In the genomic region with DNA sequence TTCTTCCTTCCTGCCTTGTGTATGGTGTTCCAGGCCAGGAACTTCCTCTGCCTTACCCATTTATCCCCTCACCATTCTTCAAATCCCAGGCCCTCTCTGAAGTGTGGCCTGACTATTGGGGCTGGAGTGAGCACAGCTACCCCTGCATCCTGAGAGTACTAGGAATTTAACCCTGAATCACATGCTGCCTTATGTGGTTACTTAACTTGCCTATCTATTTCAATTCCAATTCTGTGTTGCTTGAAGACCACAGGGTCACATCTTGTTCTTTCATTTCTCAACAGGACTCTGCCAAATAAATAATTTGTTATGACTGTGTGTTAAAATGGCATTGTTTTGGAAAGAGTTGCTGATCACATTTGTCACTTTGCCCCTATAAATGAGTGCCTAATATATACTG, we compare ENCODE assay signal across 1 cellular context.
TF ChIP-seq lines count a peak whose summit lies in the region.

No MANE protein-coding gene starts in this region.

TF ChIP-seq in WTC11, 78 proteins besides CTCF, POLR2A, EP300 and RAD21 (continued from another document):
- TF ChIP-seq IRF2 (CRISPR knock-in tag; IDR thresholded peaks at IDR 0.05; ENCODE audit: borderline replicate concordance, low read depth) (no peak), MXD4 (CRISPR knock-in tag; IDR thresholded peaks at IDR 0.05; ENCODE audit: borderline replicate concordance) (no peak), NR3C1 (CRISPR knock-in tag; conservative IDR thresholded peaks at IDR 0.05; ENCODE audit: low read depth) (no peak), ZNF396 (CRISPR knock-in tag; IDR thresholded peaks at IDR 0.05; ENCODE audit: borderline replicate concordance) (no peak), NFE2L1 (CRISPR knock-in tag; IDR thresholded peaks at IDR 0.05) (no peak), NR1H2 (CRISPR knock-in tag; IDR thresholded peaks at IDR 0.05) (no peak), ZNF232 (CRISPR knock-in tag; IDR thresholded peaks at IDR 0.05) (no peak), ZNF219 (CRISPR knock-in tag; IDR thresholded peaks at IDR 0.05; ENCODE audit: borderline replicate concordance) (no peak)
- TF ChIP-seq, protein P1, sequence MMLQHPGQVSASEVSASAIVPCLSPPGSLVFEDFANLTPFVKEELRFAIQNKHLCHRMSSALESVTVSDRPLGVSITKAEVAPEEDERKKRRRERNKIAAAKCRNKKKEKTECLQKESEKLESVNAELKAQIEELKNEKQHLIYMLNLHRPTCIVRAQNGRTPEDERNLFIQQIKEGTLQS (CRISPR knock-in tag; conservative IDR thresholded peaks at IDR 0.05), result no peak
- TF ChIP-seq, protein P2, sequence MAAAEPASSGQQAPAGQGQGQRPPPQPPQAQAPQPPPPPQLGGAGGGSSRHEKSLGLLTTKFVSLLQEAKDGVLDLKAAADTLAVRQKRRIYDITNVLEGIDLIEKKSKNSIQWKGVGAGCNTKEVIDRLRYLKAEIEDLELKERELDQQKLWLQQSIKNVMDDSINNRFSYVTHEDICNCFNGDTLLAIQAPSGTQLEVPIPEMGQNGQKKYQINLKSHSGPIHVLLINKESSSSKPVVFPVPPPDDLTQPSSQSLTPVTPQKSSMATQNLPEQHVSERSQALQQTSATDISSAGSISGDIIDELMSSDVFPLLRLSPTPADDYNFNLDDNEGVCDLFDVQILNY (CRISPR knock-in tag; IDR thresholded peaks at IDR 0.05), result no peak
- TF ChIP-seq, protein P3, sequence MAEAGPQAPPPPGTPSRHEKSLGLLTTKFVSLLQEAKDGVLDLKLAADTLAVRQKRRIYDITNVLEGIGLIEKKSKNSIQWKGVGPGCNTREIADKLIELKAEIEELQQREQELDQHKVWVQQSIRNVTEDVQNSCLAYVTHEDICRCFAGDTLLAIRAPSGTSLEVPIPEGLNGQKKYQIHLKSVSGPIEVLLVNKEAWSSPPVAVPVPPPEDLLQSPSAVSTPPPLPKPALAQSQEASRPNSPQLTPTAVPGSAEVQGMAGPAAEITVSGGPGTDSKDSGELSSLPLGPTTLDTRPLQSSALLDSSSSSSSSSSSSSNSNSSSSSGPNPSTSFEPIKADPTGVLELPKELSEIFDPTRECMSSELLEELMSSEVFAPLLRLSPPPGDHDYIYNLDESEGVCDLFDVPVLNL (CRISPR knock-in tag; IDR thresholded peaks at IDR 0.05; ENCODE audit: borderline replicate concordance, low read depth), result no peak
- TF ChIP-seq, protein P4, sequence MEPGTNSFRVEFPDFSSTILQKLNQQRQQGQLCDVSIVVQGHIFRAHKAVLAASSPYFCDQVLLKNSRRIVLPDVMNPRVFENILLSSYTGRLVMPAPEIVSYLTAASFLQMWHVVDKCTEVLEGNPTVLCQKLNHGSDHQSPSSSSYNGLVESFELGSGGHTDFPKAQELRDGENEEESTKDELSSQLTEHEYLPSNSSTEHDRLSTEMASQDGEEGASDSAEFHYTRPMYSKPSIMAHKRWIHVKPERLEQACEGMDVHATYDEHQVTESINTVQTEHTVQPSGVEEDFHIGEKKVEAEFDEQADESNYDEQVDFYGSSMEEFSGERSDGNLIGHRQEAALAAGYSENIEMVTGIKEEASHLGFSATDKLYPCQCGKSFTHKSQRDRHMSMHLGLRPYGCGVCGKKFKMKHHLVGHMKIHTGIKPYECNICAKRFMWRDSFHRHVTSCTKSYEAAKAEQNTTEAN (CRISPR knock-in tag; IDR thresholded peaks at IDR 0.05), result no peak
